ENCODE assay signal across 10 cellular contexts in genomic region chr10:86632009-86632800, GRCh38. TPM values are rescaled to one million over a fixed set of nuclear protein-coding genes. Genes with fewer than 3 reads are reported as not detected.
DNase-seq lines count a peak whose midpoint lies in the region; ATAC-seq and TF ChIP-seq lines count a peak whose summit lies in the region.
"Had no signal": no experiment of that assay in that cellular context is flagged by ENCODE, and none has a peak within 500 bp of the region (broad histone marks: within the 10 kb centered on the region; RNA-seq: fewer than 3 reads in every experiment).

No MANE protein-coding gene starts in this region.

- no peak overlapping the region for H3K27ac Mint-ChIP-seq in endodermal cell

- intact Hi-C loops in tibial artery (cut with DNase I; ENCODE audit: low total_unique reads), result no loop called here

- H3K27ac ChIP-seq in endodermal cell (ENCODE audit: low read depth, low read length), result no peak overlapping the region
- no peak overlapping the region for H3K27ac ChIP-seq in liver (ENCODE audit: low read depth in 1 of 2, low read length in 2 of 2)
- peak overlapping the region in 1 of 2 donors; percentile 3 for H3K27ac ChIP-seq in tibial artery

- no peaks in the 10 kb centered on the region for H3K9me3 Mint-ChIP-seq in endodermal cell

- peak overlapping the region; percentile 47 for H3K4me3 Mint-ChIP-seq in endodermal cell

- 9 to 11% methylated on average over 29 to 48 of the region's 49 CpGs for WGBS in endodermal cell (ENCODE audit: insufficient coverage in 1 of 2, insufficient read length in 1 of 2), 2 experiments
- WGBS in liver, result 8% methylated on average over 49 of the region's 49 CpGs

- H3K9me3 ChIP-seq in endodermal cell (ENCODE audit: control insufficient read depth, low read length), result no peaks in the 10 kb centered on the region
- H3K9me3 ChIP-seq in liver (ENCODE audit: control insufficient read depth in 4 of 4, low read length in 3 of 4), result no peaks in the 10 kb centered on the region
- no peaks in the 10 kb centered on the region for H3K9me3 ChIP-seq in tibial artery

- no peaks in the 10 kb centered on the region for H3K36me3 ChIP-seq in endodermal cell (ENCODE audit: control insufficient read depth, insufficient read depth, low read length)
- no peaks in the 10 kb centered on the region for H3K36me3 ChIP-seq in liver (ENCODE audit: control insufficient read depth in 4 of 4, insufficient read depth in 3 of 4, low read depth in 1 of 4, low read length in 3 of 4)
- no peaks in the 10 kb centered on the region for H3K36me3 ChIP-seq in tibial artery

- peaks cover 46% of the 10 kb centered on the region for H3K27me3 Mint-ChIP-seq in endodermal cell (ENCODE audit: insufficient read depth)

- peaks cover 45% of the 10 kb centered on the region for H3K27me3 ChIP-seq in endodermal cell (ENCODE audit: control insufficient read depth, insufficient read depth, low read length, poor library complexity, severe bottlenecking)
- peaks cover 0 to 2% (median 0%) of the 10 kb centered on the region in 4 donors for H3K27me3 ChIP-seq in liver (ENCODE audit: control insufficient read depth in 4 of 4, insufficient read depth in 4 of 4, low read length in 3 of 4)
- H3K27me3 ChIP-seq in tibial artery, result peaks cover 0 to 6% of the 10 kb centered on the region in 2 donors

- H3K9ac ChIP-seq in endodermal cell (ENCODE audit: extremely low read depth, low read length, poor library complexity, severe bottlenecking) (no peak overlapping the region), liver (ENCODE audit: low read depth in 1 of 2, low read length in 2 of 2) (no peak overlapping the region)

- no peaks in the 10 kb centered on the region for H3K4me1 Mint-ChIP-seq in endodermal cell

- no peaks in the 10 kb centered on the region for H3K4me1 ChIP-seq in endodermal cell (ENCODE audit: control insufficient read depth, insufficient read depth, low read length)
- peaks cover 0 to 12% (median 6%) of the 10 kb centered on the region in 4 donors for H3K4me1 ChIP-seq in liver (ENCODE audit: control insufficient read depth in 4 of 4, insufficient read depth in 4 of 4, low read length in 3 of 4)
- H3K4me1 ChIP-seq in tibial artery, result peaks cover 0 to 23% (median 7%) of the 10 kb centered on the region in 4 donors

- peak overlapping the region; percentile 70 for H3K4me3 ChIP-seq in endodermal cell (ENCODE audit: low read length)
- peak overlapping the region in 1 of 3 donors; percentile 37 for H3K4me3 ChIP-seq in liver (ENCODE audit: low read depth in 1 of 3, low read length in 3 of 3)
- peak overlapping the region; percentile 42 to 56 for H3K4me3 ChIP-seq in tibial artery

- H3K36me3 Mint-ChIP-seq in endodermal cell (ENCODE audit: low read depth), result no peaks in the 10 kb centered on the region

- TF ChIP-seq RAD21 in liver (IDR thresholded peaks at IDR 0.05), result peak in 1 of 2 donors; percentile 46

- DNase-seq in NCI-H1436 (lab: John Stamatoyannopoulos, UW), result peak; percentile 30
- DNase-seq in NCI-H1436 treated with DMSO at 0.1 percent for 48 hours (lab: John Stamatoyannopoulos, UW), result no peak
- peak; percentile 93 for DNase-seq in endodermal cell
- no peak for DNase-seq in tibial artery
- DNase-seq in occipital lobe (lab: John Stamatoyannopoulos, UW), result no peak
- DNase-seq: cortex of kidney had no signal

- TF ChIP-seq CTCF in endodermal cell (conservative IDR thresholded peaks at IDR 0.05), result peak; percentile 79
- TF ChIP-seq CTCF in liver (IDR thresholded peaks at IDR 0.05; ENCODE audit: low read depth, low read length, missing input control), result peak; percentile 3
- TF ChIP-seq CTCF in tibial artery (IDR thresholded peaks at IDR 0.05), result no peak

- ATAC-seq in GM18870 (IDR thresholded peaks at IDR 0.05; ENCODE audit: unreplicated experiment) (no peak), HG03139 (IDR thresholded peaks at IDR 0.05; ENCODE audit: unreplicated experiment) (no peak)

TF ChIP-seq in liver, 16 proteins besides CTCF, POLR2A, EP300 and RAD21:
- TF ChIP-seq GABPA (IDR thresholded peaks at IDR 0.05 in 1 of 2, conservative IDR thresholded peaks at IDR 0.05 in 1 of 2), result no peak
- TF ChIP-seq RXRA (IDR thresholded peaks at IDR 0.05), result no peak
- TF ChIP-seq HNF4A (conservative IDR thresholded peaks at IDR 0.05), result no peak
- TF ChIP-seq ZBTB33 (IDR thresholded peaks at IDR 0.05), result no peak
- no peak for TF ChIP-seq FOXA1 (IDR thresholded peaks at IDR 0.05)
- no peak for TF ChIP-seq HNF4G (IDR thresholded peaks at IDR 0.05)
- no peak for TF ChIP-seq TAF1 (conservative IDR thresholded peaks at IDR 0.05)

RNA-seq across cellular contexts. Expression of gene OPN4, which starts 22.1 kb away (rescaled TPM):
- total RNA-seq in endodermal cell (not detected), liver (not detected), occipital lobe (not detected)
- polyA plus RNA-seq in endodermal cell (2013, experiment 1 of 2), result not detected
- not detected for polyA plus RNA-seq in endodermal cell (2013, experiment 2 of 2)
- not detected for polyA plus RNA-seq in liver
- total RNA-seq: T-helper 1 cell treated with Interleukin-12 subunit alpha and Interleukin-12 subunit beta and Interleukin-4 antibody, amounts not matched to agents 30 ng/mL and 1 ng/mL, for 36 hours had no signal

RNA-seq across cellular contexts. Expression of gene LDB3, which starts 36.1 kb away (rescaled TPM):
- total RNA-seq in endodermal cell (under 1 TPM; 0.11 to 0.35 TPM), liver (under 1 TPM; 0.09 to 0.42 TPM), occipital lobe (0.16 TPM)
- polyA plus RNA-seq in endodermal cell (2013, experiment 1 of 2), result 1.00 TPM
- polyA plus RNA-seq in endodermal cell (2013, experiment 2 of 2), result 1.3 TPM
- under 1 TPM in 1 of 2 donors, not detected in 1; 0.15 TPM for polyA plus RNA-seq in liver
- total RNA-seq: T-helper 1 cell treated with Interleukin-12 subunit alpha and Interleukin-12 subunit beta and Interleukin-4 antibody, amounts not matched to agents 30 ng/mL and 1 ng/mL, for 36 hours had no signal

Comparison
In these comparisons a context has a peak if more than half of its experiments do, and no peak if none do; other contexts are left out.
1. DNase-seq: peak in NCI-H1436 (single experiment) and endodermal cell (single experiment); none in NCI-H1436 treated with DMSO at 0.1 percent for 48 hours (single experiment), tibial artery (0 of 2) and occipital lobe (single experiment).
2. CTCF ChIP-seq: peak in endodermal cell (single experiment) and liver (single experiment); none in tibial artery (0 of 2).